ENCODE assay signal across 1 cellular context in the genomic region with DNA sequence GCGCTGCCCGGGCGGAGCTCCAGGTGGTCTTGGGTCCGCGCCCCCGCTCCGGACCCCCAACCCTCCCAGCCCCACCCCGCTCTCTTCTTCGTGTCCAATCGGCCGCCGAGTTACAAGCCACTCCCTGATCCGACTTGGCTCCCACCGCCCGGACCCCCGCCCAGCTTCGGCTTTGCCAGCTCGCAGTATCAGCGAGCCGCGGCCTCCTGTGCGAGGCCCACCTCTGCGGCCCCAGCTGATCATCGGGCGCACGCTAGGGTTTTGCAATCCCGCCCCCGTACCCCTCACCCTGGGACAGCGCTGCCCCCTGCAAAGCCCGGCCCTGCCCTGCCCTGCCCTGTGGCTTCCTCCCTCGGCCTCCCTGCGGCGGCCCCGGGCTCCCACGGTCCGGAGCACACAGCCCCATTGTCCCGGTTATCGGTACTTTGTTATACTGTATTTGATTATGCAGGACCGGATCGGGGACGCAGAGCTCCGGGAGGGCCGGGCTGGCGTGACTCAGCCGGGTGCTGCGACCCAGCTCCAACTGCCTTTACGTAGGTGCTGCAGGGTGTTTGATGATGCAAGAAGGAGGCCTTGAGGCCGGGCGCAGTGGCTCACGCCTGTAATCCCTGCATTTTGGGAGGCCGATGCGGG.
A peak's percentile ranks its signal among the peaks of the same experiment; 100 is the strongest.
TF ChIP-seq lines count a peak whose summit lies in the region.

No MANE protein-coding gene starts in this region.

TF ChIP-seq in WTC11, 78 proteins besides CTCF, POLR2A, EP300 and RAD21 (continued from another document):
- TF ChIP-seq ZBTB43 (CRISPR knock-in tag; IDR thresholded peaks at IDR 0.05) (0 out of 2 replicates have a peak, but pooled peaks have one; percentile 41), ETV6 (CRISPR knock-in tag; IDR thresholded peaks at IDR 0.05) (peak; percentile 71; the same call in 1 of the 2 replicates), TCF7 (CRISPR knock-in tag; IDR thresholded peaks at IDR 0.05; ENCODE audit: low read depth) (no peak), ZNF263 (CRISPR knock-in tag; IDR thresholded peaks at IDR 0.05; ENCODE audit: low read depth) (no peak), ATF1 (CRISPR knock-in tag; IDR thresholded peaks at IDR 0.05) (0 out of 2 replicates have a peak, but pooled peaks have one; percentile 60), OVOL2 (CRISPR knock-in tag; IDR thresholded peaks at IDR 0.05; ENCODE audit: borderline replicate concordance) (no peak), IRF1 (CRISPR knock-in tag; IDR thresholded peaks at IDR 0.05) (no peak), CREM (CRISPR knock-in tag; IDR thresholded peaks at IDR 0.05) (0 out of 2 replicates have a peak, but pooled peaks have one; percentile 14), ESRRA (CRISPR knock-in tag; IDR thresholded peaks at IDR 0.05; ENCODE audit: borderline replicate concordance) (no peak)
- TF ChIP-seq, protein P1, sequence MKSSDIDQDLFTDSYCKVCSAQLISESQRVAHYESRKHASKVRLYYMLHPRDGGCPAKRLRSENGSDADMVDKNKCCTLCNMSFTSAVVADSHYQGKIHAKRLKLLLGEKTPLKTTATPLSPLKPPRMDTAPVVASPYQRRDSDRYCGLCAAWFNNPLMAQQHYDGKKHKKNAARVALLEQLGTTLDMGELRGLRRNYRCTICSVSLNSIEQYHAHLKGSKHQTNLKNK (CRISPR knock-in tag; IDR thresholded peaks at IDR 0.05), result no peak
